ENCODE assay signal across 17 cellular contexts in genomic region chr16:48064971-48065370, GRCh38.
"Had no signal": no experiment of that assay in that cellular context is flagged by ENCODE, and none has a peak within 500 bp of the region (broad histone marks: within the 10 kb centered on the region; RNA-seq: fewer than 3 reads in every experiment).

No MANE protein-coding gene starts in this region.

- FAIRE-seq: colon, kidney had no signal

- H2AFZ ChIP-seq: neural progenitor cell had no signal

- H3K27ac ChIP-seq: brain microvascular endothelial cell, lower lobe of right lung, neural progenitor cell, prostate gland, spleen, thoracic aorta had no signal

- H3K9ac ChIP-seq: neural progenitor cell had no signal

- H3K36me3 ChIP-seq: brain microvascular endothelial cell, lower lobe of right lung, neural progenitor cell, prostate gland, spleen, thoracic aorta had no signal

- H3K4me1 ChIP-seq: lower lobe of right lung, neural progenitor cell, prostate gland, spleen had no signal

- ATAC-seq: esophagus mucosa; left lobe of liver; lower lobe of right lung; naive thymus-derived CD8-positive, alpha-beta T cell had no signal

- H3K4me2 ChIP-seq: neural progenitor cell had no signal

- DNase-seq: activated gamma-delta T cell treated with Interleukin-2 at 50 U/mL for 16 hours; activated T-cell treated with anti-CD3 and anti-CD28 coated beads, Interleukin-2, amount 50 U/mL, for 1 hour; aorta; brain microvascular endothelial cell; effector memory CD4-positive, alpha-beta T cell; kidney; lower lobe of right lung; naive thymus-derived CD8-positive, alpha-beta T cell; spleen; stimulated activated CD4-positive, alpha-beta T cell treated with anti-CD3 and anti-CD28 coated beads, Interleukin-4, amount 100 ng/mL, for 1 hour; stimulated activated naive CD4-positive, alpha-beta T cell treated with Interleukin-2 at 50 U/mL for 16 hours had no signal

- H3K9me3 ChIP-seq: lower lobe of right lung, prostate gland, thoracic aorta had no signal

- H3K27me3 ChIP-seq: brain microvascular endothelial cell, neural progenitor cell had no signal

- H3K4me3 ChIP-seq: lower lobe of right lung, neural progenitor cell, prostate gland, spleen, thoracic aorta had no signal
